In the genomic region with DNA sequence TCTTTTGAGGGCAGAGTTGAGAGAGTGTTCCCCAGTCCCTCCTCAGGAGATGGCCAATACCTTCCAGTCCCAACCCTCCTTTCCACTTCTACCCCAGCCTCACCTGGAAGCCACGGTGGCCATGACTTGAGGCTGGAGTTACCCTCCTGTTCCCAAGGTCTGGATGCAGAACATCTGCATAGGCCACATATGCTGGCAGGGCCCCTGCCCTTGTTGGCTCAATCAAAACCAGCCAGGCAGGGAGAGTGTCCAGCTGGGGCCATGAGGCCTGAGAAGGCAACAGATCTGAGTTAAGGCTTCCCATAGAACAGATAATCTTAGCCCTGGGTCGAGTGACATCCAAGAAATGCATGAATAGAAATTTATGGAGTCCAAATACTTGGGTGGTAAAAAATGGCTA, we compare ENCODE assay signal across 34 cellular contexts. TPM values are rescaled to one million over a fixed set of nuclear protein-coding genes. Genes with fewer than 3 reads are reported as not detected.
DNase-seq lines count a peak whose midpoint lies in the region; ATAC-seq and TF ChIP-seq lines count a peak whose summit lies in the region.
"Had no signal": no experiment of that assay in that cellular context is flagged by ENCODE, and none has a peak within 500 bp of the region (broad histone marks: within the 10 kb centered on the region; RNA-seq: fewer than 3 reads in every experiment).

No MANE protein-coding gene starts in this region.

- TF ChIP-seq CTCF in C4-2B (conservative IDR thresholded peaks at IDR 0.05): no peak
- TF ChIP-seq CTCF in VCaP (conservative IDR thresholded peaks at IDR 0.05): no peak
- TF ChIP-seq CTCF in esophagus muscularis mucosa (IDR thresholded peaks at IDR 0.05): no peak
- no peak for TF ChIP-seq CTCF in Caco-2 (IDR thresholded peaks at IDR 0.05; ENCODE audit: insufficient read depth in 1 of 2, low read depth in 1 of 2, low read length in 1 of 2, severe bottlenecking in 1 of 2, unreplicated experiment in 1 of 2)

- 24% methylated on average over 2 of the region's 2 CpGs for WGBS in esophagus muscularis mucosa

- H3K9me3 ChIP-seq in esophagus muscularis mucosa (peaks cover 0 to 34% (median 20%) of the 10 kb centered on the region in 4 donors), Caco-2 (no peaks in the 10 kb centered on the region)
- H3K9me3 ChIP-seq: A549, BE2C had no signal

- H3K4me1 Mint-ChIP-seq in Caco-2 (ENCODE audit: low read depth, unreplicated experiment): no peaks in the 10 kb centered on the region
- H3K4me1 Mint-ChIP-seq: B cell; CD4-positive, alpha-beta memory T cell; CD4-positive, CD25-positive, alpha-beta regulatory T cell; CD8-positive, alpha-beta memory T cell had no signal

- H3K36me3 ChIP-seq in esophagus muscularis mucosa (no peaks in the 10 kb centered on the region), Caco-2 (ENCODE audit: control insufficient read depth, insufficient read depth, low read length) (no peaks in the 10 kb centered on the region)
- H3K36me3 ChIP-seq: BE2C; BLaER1; BLaER1 treated with 17β-estradiol and CSF1 and Interleukin-3, amounts not matched to agents 10 nM and 100 nM had no signal

- H3K27me3 ChIP-seq in esophagus muscularis mucosa (no peaks in the 10 kb centered on the region), Caco-2 (replicated peaks; ENCODE audit: control insufficient read depth, insufficient read depth, low read length) (no peaks in the 10 kb centered on the region; the same call in 1 of the 2 replicates)
- H3K27me3 ChIP-seq: BE2C; BLaER1; BLaER1 treated with 17β-estradiol and CSF1 and Interleukin-3, amounts not matched to agents 10 nM and 100 nM had no signal

- POLR2A ChIA-PET in Caco-2 (lab: Charles Lee): interaction anchor here (0.6 kb wide), 1 partner anchor 412 kb away, joined by 5 read pairs; no protein-coding TSS in a partner anchor

- no peaks in the 10 kb centered on the region for H3K36me3 Mint-ChIP-seq in Caco-2 (ENCODE audit: insufficient read depth, unreplicated experiment)

- peaks cover 18% of the 10 kb centered on the region for H3K27me3 Mint-ChIP-seq in Caco-2 (ENCODE audit: insufficient read depth, unreplicated experiment)

- H3K27ac ChIP-seq in C4-2B: 0 out of 2 replicates have a peak overlapping the region, but pooled peaks have one; percentile 3
- H3K27ac ChIP-seq in VCaP: peak overlapping the region; percentile 98; the same call in 1 of the 2 replicates
- no peak overlapping the region for H3K27ac ChIP-seq in esophagus muscularis mucosa (replicated peaks in 1 of 4)
- H3K27ac ChIP-seq: 22Rv1; A549; BLaER1; BLaER1 treated with 17β-estradiol and CSF1 and Interleukin-3, amounts not matched to agents 10 nM and 100 nM had no signal

- peak; percentile 72 for DNase-seq in esophagus muscularis mucosa (ENCODE audit: extremely low spot score)
- peak; percentile 57 for DNase-seq in mesenteric fat pad (ENCODE audit: low spot score)
- DNase-seq in Caco-2: no peak
- no peak for DNase-seq in HK-2 (ENCODE audit: unreplicated experiment)
- DNase-seq in stimulated activated CD4-positive, alpha-beta T cell treated with anti-CD3 and anti-CD28 coated beads, Interleukin-4, amount 100 ng/mL, for 24 hours: no peak
- DNase-seq: 8988T; ACHN; AML-193; BE2C; C1 segment of cervical spinal cord; Calu3; CD4-positive, alpha-beta memory T cell; CD4-positive, alpha-beta T cell; CD4-positive, CD25-positive, alpha-beta regulatory T cell; CD8-positive, alpha-beta memory T cell; CD8-positive, alpha-beta T cell; COR-L47; DMS 273 treated with DMSO at 0.1 percent for 48 hours; DMS153; DMS53; DMS79; DMS79 treated with DMSO at 0.1 percent for 48 hours; DND-41; EL had no signal

- ATAC-seq in GM21723 (IDR thresholded peaks at IDR 0.05; ENCODE audit: unreplicated experiment): no peak
- ATAC-seq: A549; CD8-positive, alpha-beta T cell had no signal

- TF ChIP-seq EP300 in esophagus muscularis mucosa (IDR thresholded peaks at IDR 0.05): no peak

- no peak overlapping the region for H3K4me3 Mint-ChIP-seq in Caco-2 (ENCODE audit: unreplicated experiment)
- H3K4me3 Mint-ChIP-seq: B cell; CD14-positive monocyte; CD4-positive, alpha-beta memory T cell; CD4-positive, alpha-beta T cell; CD4-positive, CD25-positive, alpha-beta regulatory T cell; CD8-positive, alpha-beta memory T cell; CD8-positive, alpha-beta T cell had no signal

- H3K4me3 ChIP-seq in esophagus muscularis mucosa (no peak overlapping the region), Caco-2 (ENCODE audit: low read depth, low read length) (no peak overlapping the region)
- H3K4me3 ChIP-seq: A549; BLaER1; BLaER1 treated with 17β-estradiol and CSF1 and Interleukin-3, amounts not matched to agents 10 nM and 100 nM had no signal

- BruUV-seq in Caco-2 (replicated peaks; lab: Mats Ljungman, UMichigan): no TSS peak

- no peak for TF ChIP-seq POLR2A in esophagus muscularis mucosa (IDR thresholded peaks at IDR 0.05; ENCODE audit: low read depth)

- intact Hi-C loops in esophagus muscularis mucosa (cut with DNase I) (no loop called here), Caco-2 (cut with micrococcal nuclease; ENCODE audit: unreplicated experiment) (no loop called here)

- peaks cover 9% of the 10 kb centered on the region for H3K9me3 Mint-ChIP-seq in Caco-2 (ENCODE audit: unreplicated experiment)

- H3K4me1 ChIP-seq in esophagus muscularis mucosa (no peaks in the 10 kb centered on the region), Caco-2 (no peaks in the 10 kb centered on the region)
- H3K4me1 ChIP-seq: A549, BE2C, BLaER1 had no signal

- no peak overlapping the region for H3K27ac Mint-ChIP-seq in Caco-2 (ENCODE audit: unreplicated experiment)
- H3K27ac Mint-ChIP-seq: B cell; CD4-positive, alpha-beta memory T cell; CD4-positive, alpha-beta T cell; CD4-positive, CD25-positive, alpha-beta regulatory T cell; CD8-positive, alpha-beta memory T cell; CD8-positive, alpha-beta T cell had no signal

- CTCF ChIA-PET in Caco-2 (lab: Charles Lee): no interaction called here

RNA-seq across cellular contexts. Expression of a gene that starts 23.6 kb away (rescaled TPM):
- total RNA-seq in esophagus muscularis mucosa (1 to 10 TPM; 3.0 to 6.6 (median 4.6) TPM), mesenteric fat pad (2.4 TPM), Caco-2 (2022) (3.7 and 3.8 TPM in 2 replicates)
- total RNA-seq: A172 had no signal

Comparison
In these comparisons a context has a peak if more than half of its experiments do, and no peak if none do; other contexts are left out.
1. H3K27ac ChIP-seq: peak in C4-2B (single experiment) and VCaP (single experiment); none in esophagus muscularis mucosa (0 of 4).
2. DNase-seq: peak in esophagus muscularis mucosa (single experiment) and mesenteric fat pad (single experiment); none in Caco-2 (0 of 2), HK-2 (single experiment) and stimulated activated CD4-positive, alpha-beta T cell treated with anti-CD3 and anti-CD28 coated beads, Interleukin-4, amount 100 ng/mL, for 24 hours (single experiment).